1 cellular context compared by ENCODE assay signal in the genomic region with DNA sequence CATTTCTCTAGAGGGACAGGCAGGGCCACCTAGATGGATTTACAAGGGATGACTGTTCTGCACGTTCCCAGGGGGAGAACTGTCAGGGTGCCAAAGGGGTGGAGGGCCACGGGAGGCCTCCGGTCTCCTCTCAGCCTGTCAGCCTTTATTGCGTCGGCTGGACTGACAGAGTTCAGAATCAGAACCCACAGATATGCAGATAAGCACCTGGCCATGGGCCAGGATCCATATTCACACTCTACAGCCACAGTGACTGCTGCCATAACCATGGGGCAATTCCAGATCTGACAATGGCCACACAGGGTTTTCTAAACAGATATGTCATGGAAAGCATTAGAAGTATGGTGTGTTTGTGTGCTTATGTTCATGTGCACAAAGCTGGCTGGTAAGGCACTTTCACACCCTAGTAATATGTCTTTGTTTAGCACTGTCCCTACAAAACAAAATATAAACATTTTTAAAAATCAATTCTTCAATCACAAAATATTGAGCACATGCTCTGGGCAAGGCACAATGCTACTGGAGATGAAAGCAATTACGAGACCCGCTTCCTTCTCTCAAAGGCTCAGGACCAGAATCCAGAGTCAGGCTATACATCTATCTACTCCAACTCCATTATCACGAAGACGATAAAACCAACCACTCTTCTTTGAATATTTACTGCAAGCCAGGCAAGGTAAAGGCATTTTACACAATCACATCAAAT.
A peak's percentile ranks its signal among the peaks of the same experiment; 100 is the strongest.
TF ChIP-seq lines count a peak whose summit lies in the region.

No MANE protein-coding gene starts in this region.

TF ChIP-seq in HepG2, 621 proteins besides CTCF, POLR2A, EP300 and RAD21 (continued from another document and continues in another):
- TF ChIP-seq, protein P1, sequence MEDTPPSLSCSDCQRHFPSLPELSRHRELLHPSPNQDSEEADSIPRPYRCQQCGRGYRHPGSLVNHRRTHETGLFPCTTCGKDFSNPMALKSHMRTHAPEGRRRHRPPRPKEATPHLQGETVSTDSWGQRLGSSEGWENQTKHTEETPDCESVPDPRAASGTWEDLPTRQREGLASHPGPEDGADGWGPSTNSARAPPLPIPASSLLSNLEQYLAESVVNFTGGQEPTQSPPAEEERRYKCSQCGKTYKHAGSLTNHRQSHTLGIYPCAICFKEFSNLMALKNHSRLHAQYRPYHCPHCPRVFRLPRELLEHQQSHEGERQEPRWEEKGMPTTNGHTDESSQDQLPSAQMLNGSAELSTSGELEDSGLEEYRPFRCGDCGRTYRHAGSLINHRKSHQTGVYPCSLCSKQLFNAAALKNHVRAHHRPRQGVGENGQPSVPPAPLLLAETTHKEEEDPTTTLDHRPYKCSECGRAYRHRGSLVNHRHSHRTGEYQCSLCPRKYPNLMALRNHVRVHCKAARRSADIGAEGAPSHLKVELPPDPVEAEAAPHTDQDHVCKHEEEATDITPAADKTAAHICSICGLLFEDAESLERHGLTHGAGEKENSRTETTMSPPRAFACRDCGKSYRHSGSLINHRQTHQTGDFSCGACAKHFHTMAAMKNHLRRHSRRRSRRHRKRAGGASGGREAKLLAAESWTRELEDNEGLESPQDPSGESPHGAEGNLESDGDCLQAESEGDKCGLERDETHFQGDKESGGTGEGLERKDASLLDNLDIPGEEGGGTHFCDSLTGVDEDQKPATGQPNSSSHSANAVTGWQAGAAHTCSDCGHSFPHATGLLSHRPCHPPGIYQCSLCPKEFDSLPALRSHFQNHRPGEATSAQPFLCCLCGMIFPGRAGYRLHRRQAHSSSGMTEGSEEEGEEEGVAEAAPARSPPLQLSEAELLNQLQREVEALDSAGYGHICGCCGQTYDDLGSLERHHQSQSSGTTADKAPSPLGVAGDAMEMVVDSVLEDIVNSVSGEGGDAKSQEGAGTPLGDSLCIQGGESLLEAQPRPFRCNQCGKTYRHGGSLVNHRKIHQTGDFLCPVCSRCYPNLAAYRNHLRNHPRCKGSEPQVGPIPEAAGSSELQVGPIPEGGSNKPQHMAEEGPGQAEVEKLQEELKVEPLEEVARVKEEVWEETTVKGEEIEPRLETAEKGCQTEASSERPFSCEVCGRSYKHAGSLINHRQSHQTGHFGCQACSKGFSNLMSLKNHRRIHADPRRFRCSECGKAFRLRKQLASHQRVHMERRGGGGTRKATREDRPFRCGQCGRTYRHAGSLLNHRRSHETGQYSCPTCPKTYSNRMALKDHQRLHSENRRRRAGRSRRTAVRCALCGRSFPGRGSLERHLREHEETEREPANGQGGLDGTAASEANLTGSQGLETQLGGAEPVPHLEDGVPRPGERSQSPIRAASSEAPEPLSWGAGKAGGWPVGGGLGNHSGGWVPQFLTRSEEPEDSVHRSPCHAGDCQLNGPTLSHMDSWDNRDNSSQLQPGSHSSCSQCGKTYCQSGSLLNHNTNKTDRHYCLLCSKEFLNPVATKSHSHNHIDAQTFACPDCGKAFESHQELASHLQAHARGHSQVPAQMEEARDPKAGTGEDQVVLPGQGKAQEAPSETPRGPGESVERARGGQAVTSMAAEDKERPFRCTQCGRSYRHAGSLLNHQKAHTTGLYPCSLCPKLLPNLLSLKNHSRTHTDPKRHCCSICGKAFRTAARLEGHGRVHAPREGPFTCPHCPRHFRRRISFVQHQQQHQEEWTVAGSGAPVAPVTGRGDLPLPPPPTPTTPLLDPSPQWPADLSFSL (CRISPR knock-in tag; IDR thresholded peaks at IDR 0.05): no peak
- TF ChIP-seq ZNF572 (CRISPR knock-in tag; IDR thresholded peaks at IDR 0.05): no peak
- no peak for TF ChIP-seq ZNF616 (CRISPR knock-in tag; IDR thresholded peaks at IDR 0.05; ENCODE audit: low read depth)
- no peak for TF ChIP-seq SRSF1 (optimal IDR thresholded peaks at IDR 0.05; ENCODE audit: low read depth, low read length)
- no peak for TF ChIP-seq JARID2 (CRISPR knock-in tag; IDR thresholded peaks at IDR 0.05; ENCODE audit: insufficient replicate concordance)
- no peak for TF ChIP-seq HIVEP1 (CRISPR knock-in tag; IDR thresholded peaks at IDR 0.05)
- peak; percentile 75 for TF ChIP-seq RCOR2 (CRISPR knock-in tag; IDR thresholded peaks at IDR 0.05)
- TF ChIP-seq ZNF143 (CRISPR knock-in tag; IDR thresholded peaks at IDR 0.05): no peak
- TF ChIP-seq, protein P2, sequence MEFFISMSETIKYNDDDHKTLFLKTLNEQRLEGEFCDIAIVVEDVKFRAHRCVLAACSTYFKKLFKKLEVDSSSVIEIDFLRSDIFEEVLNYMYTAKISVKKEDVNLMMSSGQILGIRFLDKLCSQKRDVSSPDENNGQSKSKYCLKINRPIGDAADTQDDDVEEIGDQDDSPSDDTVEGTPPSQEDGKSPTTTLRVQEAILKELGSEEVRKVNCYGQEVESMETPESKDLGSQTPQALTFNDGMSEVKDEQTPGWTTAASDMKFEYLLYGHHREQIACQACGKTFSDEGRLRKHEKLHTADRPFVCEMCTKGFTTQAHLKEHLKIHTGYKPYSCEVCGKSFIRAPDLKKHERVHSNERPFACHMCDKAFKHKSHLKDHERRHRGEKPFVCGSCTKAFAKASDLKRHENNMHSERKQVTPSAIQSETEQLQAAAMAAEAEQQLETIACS (CRISPR knock-in tag; IDR thresholded peaks at IDR 0.05): no peak
- TF ChIP-seq ZFP62 (CRISPR knock-in tag; IDR thresholded peaks at IDR 0.05): no peak
- TF ChIP-seq NFRKB (IDR thresholded peaks at IDR 0.05): no peak
- TF ChIP-seq SIN3B (IDR thresholded peaks at IDR 0.05; ENCODE audit: low read length): no peak
- TF ChIP-seq RNF2 (conservative IDR thresholded peaks at IDR 0.05; ENCODE audit: low read depth): no peak
- TF ChIP-seq SP140L (CRISPR knock-in tag; IDR thresholded peaks at IDR 0.05; ENCODE audit: borderline replicate concordance): no peak
- TF ChIP-seq ZNF558 (CRISPR knock-in tag; IDR thresholded peaks at IDR 0.05; ENCODE audit: borderline replicate concordance): no peak
- TF ChIP-seq, protein P3, sequence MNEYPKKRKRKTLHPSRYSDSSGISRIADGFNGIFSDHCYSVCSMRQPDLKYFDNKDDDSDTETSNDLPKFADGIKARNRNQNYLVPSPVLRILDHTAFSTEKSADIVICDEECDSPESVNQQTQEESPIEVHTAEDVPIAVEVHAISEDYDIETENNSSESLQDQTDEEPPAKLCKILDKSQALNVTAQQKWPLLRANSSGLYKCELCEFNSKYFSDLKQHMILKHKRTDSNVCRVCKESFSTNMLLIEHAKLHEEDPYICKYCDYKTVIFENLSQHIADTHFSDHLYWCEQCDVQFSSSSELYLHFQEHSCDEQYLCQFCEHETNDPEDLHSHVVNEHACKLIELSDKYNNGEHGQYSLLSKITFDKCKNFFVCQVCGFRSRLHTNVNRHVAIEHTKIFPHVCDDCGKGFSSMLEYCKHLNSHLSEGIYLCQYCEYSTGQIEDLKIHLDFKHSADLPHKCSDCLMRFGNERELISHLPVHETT (CRISPR knock-in tag; conservative IDR thresholded peaks at IDR 0.05): no peak
- TF ChIP-seq GATA4 (IDR thresholded peaks at IDR 0.05; ENCODE audit: borderline replicate concordance, low read depth): peak; percentile 76; the same call in 1 of the 2 replicates
- TF ChIP-seq MYNN (CRISPR knock-in tag; IDR thresholded peaks at IDR 0.05; ENCODE audit: low read depth): no peak
- TF ChIP-seq, protein P4, sequence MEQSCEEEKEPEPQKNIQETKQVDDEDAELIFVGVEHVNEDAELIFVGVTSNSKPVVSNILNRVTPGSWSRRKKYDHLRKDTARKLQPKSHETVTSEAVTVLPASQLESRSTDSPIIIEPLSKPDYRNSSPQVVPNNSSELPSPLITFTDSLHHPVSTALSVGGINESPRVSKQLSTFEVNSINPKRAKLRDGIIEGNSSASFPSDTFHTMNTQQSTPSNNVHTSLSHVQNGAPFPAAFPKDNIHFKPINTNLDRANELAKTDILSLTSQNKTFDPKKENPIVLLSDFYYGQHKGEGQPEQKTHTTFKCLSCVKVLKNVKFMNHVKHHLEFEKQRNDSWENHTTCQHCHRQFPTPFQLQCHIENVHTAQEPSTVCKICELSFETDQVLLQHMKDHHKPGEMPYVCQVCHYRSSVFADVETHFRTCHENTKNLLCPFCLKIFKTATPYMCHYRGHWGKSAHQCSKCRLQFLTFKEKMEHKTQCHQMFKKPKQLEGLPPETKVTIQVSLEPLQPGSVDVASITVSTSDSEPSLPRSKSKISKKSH (CRISPR knock-in tag; IDR thresholded peaks at IDR 0.05; ENCODE audit: borderline replicate concordance): no peak
- TF ChIP-seq, protein P5, sequence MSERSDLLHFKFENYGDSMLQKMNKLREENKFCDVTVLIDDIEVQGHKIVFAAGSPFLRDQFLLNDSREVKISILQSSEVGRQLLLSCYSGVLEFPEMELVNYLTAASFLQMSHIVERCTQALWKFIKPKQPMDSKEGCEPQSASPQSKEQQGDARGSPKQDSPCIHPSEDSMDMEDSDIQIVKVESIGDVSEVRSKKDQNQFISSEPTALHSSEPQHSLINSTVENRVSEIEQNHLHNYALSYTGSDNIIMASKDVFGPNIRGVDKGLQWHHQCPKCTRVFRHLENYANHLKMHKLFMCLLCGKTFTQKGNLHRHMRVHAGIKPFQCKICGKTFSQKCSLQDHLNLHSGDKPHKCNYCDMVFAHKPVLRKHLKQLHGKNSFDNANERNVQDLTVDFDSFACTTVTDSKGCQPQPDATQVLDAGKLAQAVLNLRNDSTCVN (CRISPR knock-in tag; IDR thresholded peaks at IDR 0.05; ENCODE audit: borderline replicate concordance): peak; percentile 58; the same call in 1 of the 2 replicates
- no peak for TF ChIP-seq PTBP1 (IDR thresholded peaks at IDR 0.05; ENCODE audit: low read depth, low read length, poor library complexity, severe bottlenecking)
- no peak for TF ChIP-seq GPN1 (CRISPR knock-in tag; IDR thresholded peaks at IDR 0.05; ENCODE audit: borderline replicate concordance)
- no peak for TF ChIP-seq ZNF747 (CRISPR knock-in tag; IDR thresholded peaks at IDR 0.05; ENCODE audit: borderline replicate concordance)
- TF ChIP-seq SP4 (CRISPR knock-in tag; IDR thresholded peaks at IDR 0.05): peak; percentile 61; the same call in 1 of the 2 replicates
- no peak for TF ChIP-seq ZNF713 (CRISPR knock-in tag; IDR thresholded peaks at IDR 0.05)
- TF ChIP-seq, protein P6, sequence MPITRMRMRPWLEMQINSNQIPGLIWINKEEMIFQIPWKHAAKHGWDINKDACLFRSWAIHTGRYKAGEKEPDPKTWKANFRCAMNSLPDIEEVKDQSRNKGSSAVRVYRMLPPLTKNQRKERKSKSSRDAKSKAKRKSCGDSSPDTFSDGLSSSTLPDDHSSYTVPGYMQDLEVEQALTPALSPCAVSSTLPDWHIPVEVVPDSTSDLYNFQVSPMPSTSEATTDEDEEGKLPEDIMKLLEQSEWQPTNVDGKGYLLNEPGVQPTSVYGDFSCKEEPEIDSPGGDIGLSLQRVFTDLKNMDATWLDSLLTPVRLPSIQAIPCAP (CRISPR knock-in tag; IDR thresholded peaks at IDR 0.05; ENCODE audit: low read depth): no peak
- peak; percentile 56; the same call in 1 of the 2 replicates for TF ChIP-seq CBX5 (CRISPR knock-in tag; IDR thresholded peaks at IDR 0.05; ENCODE audit: borderline replicate concordance)
- TF ChIP-seq ZNF746 (CRISPR knock-in tag; IDR thresholded peaks at IDR 0.05): no peak
- no peak for TF ChIP-seq ZNF329 (CRISPR knock-in tag; IDR thresholded peaks at IDR 0.05; ENCODE audit: low read depth)
- no peak for TF ChIP-seq MBNL3 (CRISPR knock-in tag; conservative IDR thresholded peaks at IDR 0.05)
- TF ChIP-seq ZNF446 (CRISPR knock-in tag; IDR thresholded peaks at IDR 0.05): no peak
- TF ChIP-seq, protein P7, sequence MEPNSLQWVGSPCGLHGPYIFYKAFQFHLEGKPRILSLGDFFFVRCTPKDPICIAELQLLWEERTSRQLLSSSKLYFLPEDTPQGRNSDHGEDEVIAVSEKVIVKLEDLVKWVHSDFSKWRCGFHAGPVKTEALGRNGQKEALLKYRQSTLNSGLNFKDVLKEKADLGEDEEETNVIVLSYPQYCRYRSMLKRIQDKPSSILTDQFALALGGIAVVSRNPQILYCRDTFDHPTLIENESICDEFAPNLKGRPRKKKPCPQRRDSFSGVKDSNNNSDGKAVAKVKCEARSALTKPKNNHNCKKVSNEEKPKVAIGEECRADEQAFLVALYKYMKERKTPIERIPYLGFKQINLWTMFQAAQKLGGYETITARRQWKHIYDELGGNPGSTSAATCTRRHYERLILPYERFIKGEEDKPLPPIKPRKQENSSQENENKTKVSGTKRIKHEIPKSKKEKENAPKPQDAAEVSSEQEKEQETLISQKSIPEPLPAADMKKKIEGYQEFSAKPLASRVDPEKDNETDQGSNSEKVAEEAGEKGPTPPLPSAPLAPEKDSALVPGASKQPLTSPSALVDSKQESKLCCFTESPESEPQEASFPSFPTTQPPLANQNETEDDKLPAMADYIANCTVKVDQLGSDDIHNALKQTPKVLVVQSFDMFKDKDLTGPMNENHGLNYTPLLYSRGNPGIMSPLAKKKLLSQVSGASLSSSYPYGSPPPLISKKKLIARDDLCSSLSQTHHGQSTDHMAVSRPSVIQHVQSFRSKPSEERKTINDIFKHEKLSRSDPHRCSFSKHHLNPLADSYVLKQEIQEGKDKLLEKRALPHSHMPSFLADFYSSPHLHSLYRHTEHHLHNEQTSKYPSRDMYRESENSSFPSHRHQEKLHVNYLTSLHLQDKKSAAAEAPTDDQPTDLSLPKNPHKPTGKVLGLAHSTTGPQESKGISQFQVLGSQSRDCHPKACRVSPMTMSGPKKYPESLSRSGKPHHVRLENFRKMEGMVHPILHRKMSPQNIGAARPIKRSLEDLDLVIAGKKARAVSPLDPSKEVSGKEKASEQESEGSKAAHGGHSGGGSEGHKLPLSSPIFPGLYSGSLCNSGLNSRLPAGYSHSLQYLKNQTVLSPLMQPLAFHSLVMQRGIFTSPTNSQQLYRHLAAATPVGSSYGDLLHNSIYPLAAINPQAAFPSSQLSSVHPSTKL (CRISPR knock-in tag; IDR thresholded peaks at IDR 0.05): peak; percentile 93
- TF ChIP-seq, protein P8, sequence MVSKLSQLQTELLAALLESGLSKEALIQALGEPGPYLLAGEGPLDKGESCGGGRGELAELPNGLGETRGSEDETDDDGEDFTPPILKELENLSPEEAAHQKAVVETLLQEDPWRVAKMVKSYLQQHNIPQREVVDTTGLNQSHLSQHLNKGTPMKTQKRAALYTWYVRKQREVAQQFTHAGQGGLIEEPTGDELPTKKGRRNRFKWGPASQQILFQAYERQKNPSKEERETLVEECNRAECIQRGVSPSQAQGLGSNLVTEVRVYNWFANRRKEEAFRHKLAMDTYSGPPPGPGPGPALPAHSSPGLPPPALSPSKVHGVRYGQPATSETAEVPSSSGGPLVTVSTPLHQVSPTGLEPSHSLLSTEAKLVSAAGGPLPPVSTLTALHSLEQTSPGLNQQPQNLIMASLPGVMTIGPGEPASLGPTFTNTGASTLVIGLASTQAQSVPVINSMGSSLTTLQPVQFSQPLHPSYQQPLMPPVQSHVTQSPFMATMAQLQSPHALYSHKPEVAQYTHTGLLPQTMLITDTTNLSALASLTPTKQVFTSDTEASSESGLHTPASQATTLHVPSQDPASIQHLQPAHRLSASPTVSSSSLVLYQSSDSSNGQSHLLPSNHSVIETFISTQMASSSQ (IDR thresholded peaks at IDR 0.05; ENCODE audit: low read depth): no peak
- TF ChIP-seq, protein P8 (CRISPR knock-in tag; IDR thresholded peaks at IDR 0.05; ENCODE audit: borderline replicate concordance): 0 out of 2 replicates have a peak, but pooled peaks have one; percentile 47
- no peak for TF ChIP-seq ZNF768 (CRISPR knock-in tag; IDR thresholded peaks at IDR 0.05)
- no peak for TF ChIP-seq FOXK1 (CRISPR knock-in tag; IDR thresholded peaks at IDR 0.05; ENCODE audit: borderline replicate concordance, low read depth)
